In the genomic region with DNA sequence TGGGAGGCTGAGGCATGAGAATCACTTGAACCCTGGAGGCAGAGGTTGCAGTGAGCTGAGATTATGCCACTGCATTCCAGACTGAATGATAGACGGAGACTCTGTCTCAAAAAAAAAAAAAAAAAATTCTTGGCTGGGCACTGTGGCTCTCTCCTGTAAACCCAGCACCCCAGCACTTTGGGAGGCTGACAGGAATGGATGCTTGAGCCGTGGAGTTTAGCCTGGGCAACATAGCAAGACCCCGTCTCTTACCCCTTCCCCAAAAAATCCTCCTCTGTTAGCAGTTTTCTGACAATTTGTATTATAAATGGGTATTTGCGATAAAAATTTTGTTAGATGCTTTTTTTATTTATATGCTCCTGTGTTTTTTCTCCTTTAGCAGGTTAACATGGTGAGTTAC, we compare ENCODE assay signal across 26 cellular contexts.
"Had no signal": no experiment of that assay in that cellular context is flagged by ENCODE, and none has a peak within 500 bp of the region (broad histone marks: within the 10 kb centered on the region; RNA-seq: fewer than 3 reads in every experiment).

No MANE protein-coding gene starts in this region.

- DNase-seq: dermis blood vessel endothelial cell; dorsolateral prefrontal cortex; effector CD4-positive, alpha-beta T cell; effector memory CD4-positive, alpha-beta T cell; endodermal cell; erythroblast; esophagus squamous epithelium; foreskin fibroblast; foreskin melanocyte; glutamatergic neuron; head of caudate nucleus; heart right ventricle; hippocampal formation; left cardiac atrium; left lung; left ventricle myocardium superior; lower lobe of right lung; mesenchymal stem cell; mucosa of descending colon; naive B cell had no signal

- H3K4me3 ChIP-seq: coronary artery, dorsolateral prefrontal cortex, esophagus squamous epithelium, gastroesophageal sphincter, heart right ventricle, left lung, lower lobe of right lung, mucosa of descending colon had no signal

- H3K27me3 ChIP-seq: dorsolateral prefrontal cortex, esophagus squamous epithelium, gastroesophageal sphincter, heart right ventricle, left lung had no signal

- FAIRE-seq: colon, endometrium, islet of Langerhans, keratinocyte had no signal

- H3K9me3 ChIP-seq: esophagus squamous epithelium, gastroesophageal sphincter, heart right ventricle, left lung, lower lobe of right lung, mucosa of descending colon had no signal

- ATAC-seq: gastroesophageal sphincter, left lung, left ventricle myocardium superior, lower lobe of right lung had no signal

- H3K27ac ChIP-seq: coronary artery, dorsolateral prefrontal cortex, left lung, lower lobe of right lung had no signal
